ENCODE assay signal across 2 cellular contexts in the genomic region with DNA sequence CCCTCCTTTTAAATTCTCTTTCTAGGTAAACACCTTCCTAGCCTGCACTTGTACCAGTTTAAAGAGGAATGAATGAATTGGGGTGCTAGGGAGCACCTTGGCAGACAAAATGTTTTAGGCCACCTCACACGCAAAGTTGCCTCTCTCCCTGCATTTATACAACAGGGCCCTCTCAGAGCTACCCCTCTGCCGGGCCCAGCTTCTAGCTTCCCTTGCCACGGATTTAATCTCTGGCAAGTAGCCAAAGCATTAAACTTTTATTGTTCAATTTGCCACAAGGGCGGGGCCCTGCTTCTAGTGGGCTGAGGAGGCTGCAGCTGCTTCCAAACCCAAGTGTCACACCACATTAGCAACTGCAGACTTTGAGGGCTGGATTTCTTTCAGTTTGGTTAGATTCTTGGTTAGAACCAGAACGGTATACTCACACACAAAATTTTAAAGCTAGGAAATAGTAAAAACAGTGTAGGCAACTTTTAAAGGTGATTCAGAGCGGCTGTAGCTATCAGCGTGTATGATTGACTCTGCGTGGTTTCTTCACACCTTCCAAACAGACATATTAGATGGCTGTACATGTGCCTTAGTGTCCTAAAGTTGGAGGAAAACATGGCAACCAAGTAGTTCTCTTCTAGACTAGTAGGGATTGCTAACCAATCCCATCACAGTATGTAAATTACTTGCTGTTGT.
TF ChIP-seq lines count a peak whose summit lies in the region.

No MANE protein-coding gene starts in this region.

TF ChIP-seq in Ishikawa, 13 proteins besides CTCF, POLR2A, EP300 and RAD21:
- TF ChIP-seq FOXM1 (IDR thresholded peaks at IDR 0.05; ENCODE audit: borderline replicate concordance, low read depth) (no peak), NFIC (IDR thresholded peaks at IDR 0.05) (peak; percentile 47)

TF ChIP-seq in GM12878, 131 proteins besides CTCF, POLR2A, EP300 and RAD21:
- TF ChIP-seq SMAD1 (IDR thresholded peaks at IDR 0.05; ENCODE audit: low read depth, partially characterized antibody) (peak; percentile 28), ZNF384 (IDR thresholded peaks at IDR 0.05; ENCODE audit: borderline replicate concordance, low read depth, low read length) (no peak)
